In the genomic region with DNA sequence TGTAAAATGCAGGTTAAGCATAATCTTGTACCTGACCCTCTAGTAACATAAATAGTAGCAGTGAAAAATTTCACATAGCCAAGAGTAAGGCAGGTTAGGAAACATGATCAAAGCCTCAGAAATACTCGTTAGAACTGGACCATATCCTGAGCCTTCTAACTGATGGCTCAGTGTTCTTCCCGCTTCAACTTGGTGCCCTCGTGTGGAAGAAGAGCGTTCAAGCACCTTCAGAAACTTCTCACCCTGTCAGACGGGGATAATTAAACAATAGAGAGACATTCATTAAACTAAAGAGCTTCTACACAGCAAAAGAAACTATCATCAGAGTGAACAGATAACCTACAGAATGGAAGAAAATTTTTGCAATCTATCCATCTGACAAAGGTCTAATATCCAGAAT, we compare ENCODE assay signal across 8 cellular contexts.
DNase-seq lines count a peak whose midpoint lies in the region; ATAC-seq and TF ChIP-seq lines count a peak whose summit lies in the region.

No MANE protein-coding gene starts in this region.

- TF ChIP-seq POLR2A in suprapubic skin (IDR thresholded peaks at IDR 0.05): no peak

- no peak overlapping the region for H3K27ac Mint-ChIP-seq in progenitor cell of endocrine pancreas

- H3F3A ChIP-seq in DOHH2 (ENCODE audit: control insufficient read depth, insufficient read depth): no peaks in the 10 kb centered on the region

- CTCF ChIA-PET in RWPE1 (lab: Yijun Ruan, JAX): interaction anchor here (0.6 to 1.6 kb wide), 10 partner anchors 8 to 340 kb away, joined by 3 to 10 read pairs (median 3); no protein-coding TSS in a partner anchor

- H3K36me3 ChIP-seq in DOHH2 (ENCODE audit: control insufficient read depth, low read length): no peaks in the 10 kb centered on the region
- peaks cover 92% of the 10 kb centered on the region for H3K36me3 ChIP-seq in suprapubic skin

- no peaks in the 10 kb centered on the region for H3K27me3 Mint-ChIP-seq in progenitor cell of endocrine pancreas

- no peak for ATAC-seq in GM19023 (IDR thresholded peaks at IDR 0.05; ENCODE audit: unreplicated experiment)
- no peak for ATAC-seq in GM21447 (IDR thresholded peaks at IDR 0.05; ENCODE audit: unreplicated experiment)

- H3K9me2 ChIP-seq in DOHH2 (replicated peaks; ENCODE audit: control insufficient read depth, low read length): no peaks in the 10 kb centered on the region

- H4K20me1 ChIP-seq in DOHH2 (ENCODE audit: control insufficient read depth, insufficient read depth, low read depth, low read length): no peaks in the 10 kb centered on the region

- DNase-seq in HT1080 (ENCODE audit: low read depth): peak; percentile 11
- peak; percentile 57 for DNase-seq in RWPE1 (ENCODE audit: low spot score)
- DNase-seq in epithelial cell of esophagus (ENCODE audit: low read depth): peak; percentile 54
- no peak for DNase-seq in progenitor cell of endocrine pancreas (ENCODE audit: low spot score, unreplicated experiment)
- DNase-seq in suprapubic skin (ENCODE audit: low spot score in 2 of 2): no peak

- peak; percentile 66 for TF ChIP-seq CTCF in DOHH2 (IDR thresholded peaks at IDR 0.05; ENCODE audit: low read depth, low read length, poor library complexity, severe bottlenecking)
- TF ChIP-seq CTCF in RWPE1 (conservative IDR thresholded peaks at IDR 0.05; ENCODE audit: low read depth): peak; percentile 62
- peak; percentile 77 for TF ChIP-seq CTCF in epithelial cell of esophagus (IDR thresholded peaks at IDR 0.05; ENCODE audit: insufficient read depth, low read depth, low read length, missing control alignments)
- TF ChIP-seq CTCF in progenitor cell of endocrine pancreas (IDR thresholded peaks at IDR 0.05; ENCODE audit: unreplicated experiment): peak; percentile 70
- peak in 1 of 2 donors; percentile 48 for TF ChIP-seq CTCF in suprapubic skin (IDR thresholded peaks at IDR 0.05)

- POLR2A ChIA-PET in RWPE1 (lab: Yijun Ruan, JAX; ENCODE audit: low non-redundant PET): no interaction called here

- H3K27me3 ChIP-seq in DOHH2 (ENCODE audit: control insufficient read depth, low read length) (peaks cover 16% of the 10 kb centered on the region), suprapubic skin (no peaks in the 10 kb centered on the region)

- TF ChIP-seq EP300 in suprapubic skin (IDR thresholded peaks at IDR 0.05): no peak

- H3K79me2 ChIP-seq in DOHH2 (ENCODE audit: control insufficient read depth, low read length): no peaks in the 10 kb centered on the region

- H3K4me3 Mint-ChIP-seq in progenitor cell of endocrine pancreas (ENCODE audit: low read depth): no peak overlapping the region

- H3K36me3 Mint-ChIP-seq in progenitor cell of endocrine pancreas (ENCODE audit: insufficient read depth): peaks cover 7% of the 10 kb centered on the region

- H3K9me3 ChIP-seq in DOHH2 (ENCODE audit: control insufficient read depth, insufficient read depth, low read length) (no peaks in the 10 kb centered on the region), suprapubic skin (no peaks in the 10 kb centered on the region)

- WGBS in suprapubic skin: 13% methylated on average over 5 of the region's 5 CpGs

- H3K4me1 ChIP-seq in DOHH2 (ENCODE audit: control insufficient read depth, low read length): peaks cover 5% of the 10 kb centered on the region; the same call in 1 of the 2 replicates
- no peaks in the 10 kb centered on the region for H3K4me1 ChIP-seq in suprapubic skin

- H3K27ac ChIP-seq in DOHH2 (ENCODE audit: low read depth, low read length): no peak overlapping the region
- no peak overlapping the region for H3K27ac ChIP-seq in RWPE1
- H3K27ac ChIP-seq in suprapubic skin: no peak overlapping the region

- H3K4me3 ChIP-seq in DOHH2 (ENCODE audit: low read length): no peak overlapping the region
- H3K4me3 ChIP-seq in epithelial cell of esophagus (ENCODE audit: low read length): no peak overlapping the region
- H3K4me3 ChIP-seq in suprapubic skin: no peak overlapping the region

- H3K4me1 Mint-ChIP-seq in progenitor cell of endocrine pancreas (ENCODE audit: low read depth): no peaks in the 10 kb centered on the region

- no peak overlapping the region for H3K4me2 ChIP-seq in DOHH2 (ENCODE audit: low read length)

- H3K9me3 Mint-ChIP-seq in progenitor cell of endocrine pancreas (ENCODE audit: low read depth): no peaks in the 10 kb centered on the region

Comparison
In these comparisons a context has a peak if more than half of its experiments do, and no peak if none do; other contexts are left out.
1. DNase-seq: peak in HT1080 (single experiment), RWPE1 (single experiment) and epithelial cell of esophagus (single experiment); none in progenitor cell of endocrine pancreas (single experiment) and suprapubic skin (0 of 2).